In genomic region chr14:102272392-102272791, GRCh38 we compare ENCODE assay signal across 2 cellular contexts.
A peak's percentile ranks its signal among the peaks of the same experiment; 100 is the strongest.
TF ChIP-seq lines count a peak whose summit lies in the region.

No MANE protein-coding gene starts in this region.

TF ChIP-seq in SK-N-SH, 30 proteins besides CTCF, POLR2A, EP300 and RAD21 (continued from another document):
- TF ChIP-seq FOXM1 (IDR thresholded peaks at IDR 0.05; ENCODE audit: low read depth) (no peak), RCOR1 (IDR thresholded peaks at IDR 0.05; ENCODE audit: low read length) (no peak), MEF2A (IDR thresholded peaks at IDR 0.05; ENCODE audit: borderline replicate concordance, low read depth) (no peak), IRF3 (IDR thresholded peaks at IDR 0.05; ENCODE audit: low read depth, low read length) (no peak), USF1 (IDR thresholded peaks at IDR 0.05; ENCODE audit: borderline replicate concordance, low read depth) (no peak), JUND (IDR thresholded peaks at IDR 0.05) (0 out of 2 replicates have a peak, but pooled peaks have one; percentile 10)
TF ChIP-seq in SK-N-SH: peak in this region for 2.

TF ChIP-seq in SK-N-SH treated with all-trans-retinoic acid at 6 μM for 48 hours, 23 proteins besides CTCF, POLR2A, EP300 and RAD21 (continued from another document):
- TF ChIP-seq CREB5 (CRISPR knock-in tag; IDR thresholded peaks at IDR 0.05; ENCODE audit: low read depth) (no peak), ARNTL (CRISPR knock-in tag; IDR thresholded peaks at IDR 0.05; ENCODE audit: borderline replicate concordance, low read depth) (no peak), RARB (CRISPR knock-in tag; IDR thresholded peaks at IDR 0.05) (no peak), PATZ1 (CRISPR knock-in tag; IDR thresholded peaks at IDR 0.05; ENCODE audit: borderline replicate concordance) (no peak), ZNF565 (CRISPR knock-in tag; conservative IDR thresholded peaks at IDR 0.05; ENCODE audit: low read depth) (no peak)
